ENCODE assay signal across 29 cellular contexts in genomic region chr1:81513796-81514354, GRCh38.
"Had no signal": no experiment of that assay in that cellular context is flagged by ENCODE, and none has a peak within 500 bp of the region (broad histone marks: within the 10 kb centered on the region; RNA-seq: fewer than 3 reads in every experiment).

No MANE protein-coding gene starts in this region.

- H3K4me1 Mint-ChIP-seq: activated B cell treated with CpG ODN at 0.5 μM for 24 hours; activated CD4-positive, alpha-beta T cell treated with anti-CD3 and anti-CD28 coated beads for 36 hours; activated naive CD8-positive, alpha-beta T cell treated with anti-CD3 and anti-CD28 coated beads, Interleukin-2, amount 10 ng/mL, durations not matched to agents 7 days and 5 days; immature natural killer cell; naive thymus-derived CD8-positive, alpha-beta T cell; stimulated activated effector memory CD8-positive, alpha-beta T cell treated with anti-CD3 and anti-CD28 coated beads, Interleukin-12 subunit alpha, Interleukin-12 subunit beta, amount 100 ng/mL, for 72 hours; stimulated activated naive CD8-positive, alpha-beta T cell treated with anti-CD3 and anti-CD28 coated beads, Interleukin-15, amount 100 ng/mL, for 72 hours had no signal

- H3K36me3 Mint-ChIP-seq: activated naive CD8-positive, alpha-beta T cell treated with anti-CD3 and anti-CD28 coated beads, Interleukin-2, amount 10 ng/mL, durations not matched to agents 7 days and 5 days; immature natural killer cell; naive thymus-derived CD8-positive, alpha-beta T cell; stimulated activated effector memory CD8-positive, alpha-beta T cell treated with anti-CD3 and anti-CD28 coated beads, Interleukin-12 subunit alpha, Interleukin-12 subunit beta, amount 100 ng/mL, for 72 hours had no signal

- H3K36me3 ChIP-seq: left lung, neutrophil, ovary, prostate gland, right atrium auricular region, tibial artery had no signal

- H3K27me3 Mint-ChIP-seq: activated B cell treated with CpG ODN at 0.5 μM for 24 hours; activated naive CD8-positive, alpha-beta T cell treated with anti-CD3 and anti-CD28 coated beads, Interleukin-2, amount 10 ng/mL, durations not matched to agents 7 days and 5 days; stimulated activated naive CD8-positive, alpha-beta T cell treated with anti-CD3 and anti-CD28 coated beads, Interleukin-15, amount 100 ng/mL, for 72 hours had no signal

- H3K4me1 ChIP-seq: left lung, prostate gland had no signal

- H3K27ac ChIP-seq: body of pancreas, hepatocyte, left lung, neutrophil, ovary, prostate gland, right atrium auricular region, tibial artery had no signal

- H3K27ac Mint-ChIP-seq: activated B cell treated with CpG ODN at 0.5 μM for 24 hours; activated CD4-positive, alpha-beta T cell treated with anti-CD3 and anti-CD28 coated beads for 36 hours; activated naive CD4-positive, alpha-beta T cell treated with anti-CD3 and anti-CD28 coated beads for 36 hours; activated naive CD8-positive, alpha-beta T cell treated with anti-CD3 and anti-CD28 coated beads, Interleukin-2, amount 10 ng/mL, durations not matched to agents 7 days and 5 days; immature natural killer cell; naive thymus-derived CD8-positive, alpha-beta T cell; stimulated activated effector memory CD8-positive, alpha-beta T cell treated with anti-CD3 and anti-CD28 coated beads, Interleukin-12 subunit alpha, Interleukin-12 subunit beta, amount 100 ng/mL, for 72 hours; stimulated activated naive CD8-positive, alpha-beta T cell treated with anti-CD3 and anti-CD28 coated beads, Interleukin-15, amount 100 ng/mL, for 72 hours had no signal

- H3K4me3 ChIP-seq: body of pancreas, hepatocyte, left lung, lung, ovary, prostate gland, right atrium auricular region, tibial artery had no signal

- ATAC-seq: activated CD4-positive, alpha-beta T cell treated with anti-CD3 and anti-CD28 coated beads for 36 hours; body of pancreas; esophagus mucosa; left lung; naive thymus-derived CD8-positive, alpha-beta T cell; stimulated activated effector memory CD8-positive, alpha-beta T cell treated with anti-CD3 and anti-CD28 coated beads, Interleukin-12 subunit alpha, Interleukin-12 subunit beta, amount 100 ng/mL, for 72 hours; stimulated activated naive CD8-positive, alpha-beta T cell treated with anti-CD3 and anti-CD28 coated beads, Interleukin-15, amount 100 ng/mL, for 72 hours had no signal

- H3K9me3 Mint-ChIP-seq: activated B cell treated with CpG ODN at 0.5 μM for 24 hours; activated naive CD4-positive, alpha-beta T cell treated with anti-CD3 and anti-CD28 coated beads for 36 hours; activated naive CD8-positive, alpha-beta T cell treated with anti-CD3 and anti-CD28 coated beads, Interleukin-2, amount 10 ng/mL, durations not matched to agents 7 days and 5 days had no signal

- H3K4me3 Mint-ChIP-seq: activated B cell treated with CpG ODN at 0.5 μM for 24 hours; activated CD4-positive, alpha-beta T cell treated with anti-CD3 and anti-CD28 coated beads for 36 hours; activated naive CD4-positive, alpha-beta T cell treated with anti-CD3 and anti-CD28 coated beads for 36 hours; activated naive CD8-positive, alpha-beta T cell treated with anti-CD3 and anti-CD28 coated beads, Interleukin-2, amount 10 ng/mL, durations not matched to agents 7 days and 5 days; immature natural killer cell; naive thymus-derived CD8-positive, alpha-beta T cell; stimulated activated effector memory CD8-positive, alpha-beta T cell treated with anti-CD3 and anti-CD28 coated beads, Interleukin-12 subunit alpha, Interleukin-12 subunit beta, amount 100 ng/mL, for 72 hours; stimulated activated naive CD8-positive, alpha-beta T cell treated with anti-CD3 and anti-CD28 coated beads, Interleukin-15, amount 100 ng/mL, for 72 hours had no signal

- H3K27me3 ChIP-seq: body of pancreas, hepatocyte, left lung, ovary, right atrium auricular region, tibial artery had no signal

- DNase-seq: activated B cell treated with CpG ODN at 0.5 μM for 24 hours; activated CD4-positive, alpha-beta T cell treated with anti-CD3 and anti-CD28 coated beads for 36 hours; activated CD4-positive, alpha-beta T cell treated with anti-CD3 and anti-CD28 coated beads, Interleukin-2, amount 50 U/mL, for 4 hours; activated CD8-positive, alpha-beta memory T cell treated with anti-CD3 and anti-CD28 coated beads for 24 hours; activated CD8-positive, alpha-beta memory T cell treated with anti-CD3 and anti-CD28 coated beads, Interleukin-2, amount 50 U/mL, for 48 hours; activated effector memory CD4-positive, alpha-beta T cell treated with Interleukin-2 at 50 U/mL for 16 hours; activated naive CD4-positive, alpha-beta T cell treated with anti-CD3 and anti-CD28 coated beads for 36 hours; activated naive CD8-positive, alpha-beta T cell treated with anti-CD3 and anti-CD28 coated beads, Interleukin-2, amount 10 ng/mL, durations not matched to agents 7 days and 5 days; activated T-cell treated with anti-CD3 and anti-CD28 coated beads, Interleukin-2, amount 50 U/mL, for 48 hours; amniotic stem cell; body of pancreas; caudate nucleus; effector memory CD4-positive, alpha-beta T cell; glutamatergic neuron; immature natural killer cell; left lung; naive thymus-derived CD8-positive, alpha-beta T cell; ovary; stimulated activated CD4-positive, alpha-beta T cell treated with anti-CD3 and anti-CD28 coated beads, Interleukin-1b, Interleukin-23, amount 100 ng/mL, for 48 hours; stimulated activated naive CD8-positive, alpha-beta T cell treated with anti-CD3 and anti-CD28 coated beads, Interleukin-15, amount 100 ng/mL, for 72 hours; T-helper 1 cell; tibial artery had no signal

- H3K79me2 ChIP-seq: hepatocyte had no signal

- H3K4me2 ChIP-seq: hepatocyte had no signal
